Comparison of ENCODE assay signal across 2 cellular contexts in the genomic region with DNA sequence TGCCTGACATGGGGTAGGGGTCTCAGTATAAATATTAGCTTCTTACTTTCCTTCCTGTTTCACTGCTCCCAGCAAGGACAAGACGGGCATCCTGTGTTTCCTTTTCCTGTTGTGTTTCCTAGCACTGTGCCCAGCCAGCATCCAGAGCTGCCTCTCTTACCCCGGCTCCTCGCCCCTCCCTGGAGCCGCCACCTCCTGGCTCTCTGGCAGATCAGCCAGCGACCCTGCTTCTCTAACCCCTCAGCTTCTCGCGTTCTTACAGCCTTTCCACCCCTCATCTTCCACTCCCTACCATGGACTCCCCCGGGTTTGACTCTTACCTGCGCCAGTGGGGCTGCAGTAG.
TF ChIP-seq lines count a peak whose summit lies in the region.

No MANE protein-coding gene starts in this region.

TF ChIP-seq in liver, 16 proteins besides CTCF, POLR2A, EP300 and RAD21:
- TF ChIP-seq, protein P1, sequence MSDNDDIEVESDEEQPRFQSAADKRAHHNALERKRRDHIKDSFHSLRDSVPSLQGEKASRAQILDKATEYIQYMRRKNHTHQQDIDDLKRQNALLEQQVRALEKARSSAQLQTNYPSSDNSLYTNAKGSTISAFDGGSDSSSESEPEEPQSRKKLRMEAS (IDR thresholded peaks at IDR 0.05): no peak
- TF ChIP-seq, protein P2, sequence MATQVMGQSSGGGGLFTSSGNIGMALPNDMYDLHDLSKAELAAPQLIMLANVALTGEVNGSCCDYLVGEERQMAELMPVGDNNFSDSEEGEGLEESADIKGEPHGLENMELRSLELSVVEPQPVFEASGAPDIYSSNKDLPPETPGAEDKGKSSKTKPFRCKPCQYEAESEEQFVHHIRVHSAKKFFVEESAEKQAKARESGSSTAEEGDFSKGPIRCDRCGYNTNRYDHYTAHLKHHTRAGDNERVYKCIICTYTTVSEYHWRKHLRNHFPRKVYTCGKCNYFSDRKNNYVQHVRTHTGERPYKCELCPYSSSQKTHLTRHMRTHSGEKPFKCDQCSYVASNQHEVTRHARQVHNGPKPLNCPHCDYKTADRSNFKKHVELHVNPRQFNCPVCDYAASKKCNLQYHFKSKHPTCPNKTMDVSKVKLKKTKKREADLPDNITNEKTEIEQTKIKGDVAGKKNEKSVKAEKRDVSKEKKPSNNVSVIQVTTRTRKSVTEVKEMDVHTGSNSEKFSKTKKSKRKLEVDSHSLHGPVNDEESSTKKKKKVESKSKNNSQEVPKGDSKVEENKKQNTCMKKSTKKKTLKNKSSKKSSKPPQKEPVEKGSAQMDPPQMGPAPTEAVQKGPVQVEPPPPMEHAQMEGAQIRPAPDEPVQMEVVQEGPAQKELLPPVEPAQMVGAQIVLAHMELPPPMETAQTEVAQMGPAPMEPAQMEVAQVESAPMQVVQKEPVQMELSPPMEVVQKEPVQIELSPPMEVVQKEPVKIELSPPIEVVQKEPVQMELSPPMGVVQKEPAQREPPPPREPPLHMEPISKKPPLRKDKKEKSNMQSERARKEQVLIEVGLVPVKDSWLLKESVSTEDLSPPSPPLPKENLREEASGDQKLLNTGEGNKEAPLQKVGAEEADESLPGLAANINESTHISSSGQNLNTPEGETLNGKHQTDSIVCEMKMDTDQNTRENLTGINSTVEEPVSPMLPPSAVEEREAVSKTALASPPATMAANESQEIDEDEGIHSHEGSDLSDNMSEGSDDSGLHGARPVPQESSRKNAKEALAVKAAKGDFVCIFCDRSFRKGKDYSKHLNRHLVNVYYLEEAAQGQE (IDR thresholded peaks at IDR 0.05): no peak
- TF ChIP-seq HNF4A (conservative IDR thresholded peaks at IDR 0.05): no peak
TF ChIP-seq in liver: peak in this region for 0.

TF ChIP-seq in HepG2, 621 proteins besides CTCF, POLR2A, EP300 and RAD21:
- TF ChIP-seq HNF4G (IDR thresholded peaks at IDR 0.05; ENCODE audit: borderline replicate concordance, low read depth, low read length) (no peak), HNF4G (CRISPR knock-in tag; IDR thresholded peaks at IDR 0.05; ENCODE audit: borderline replicate concordance, low read depth) (no peak), CBX1 (IDR thresholded peaks at IDR 0.05; ENCODE audit: low read depth) (no peak), ZZZ3 (CRISPR knock-in tag; IDR thresholded peaks at IDR 0.05; ENCODE audit: borderline replicate concordance) (no peak)
- TF ChIP-seq, protein P3, sequence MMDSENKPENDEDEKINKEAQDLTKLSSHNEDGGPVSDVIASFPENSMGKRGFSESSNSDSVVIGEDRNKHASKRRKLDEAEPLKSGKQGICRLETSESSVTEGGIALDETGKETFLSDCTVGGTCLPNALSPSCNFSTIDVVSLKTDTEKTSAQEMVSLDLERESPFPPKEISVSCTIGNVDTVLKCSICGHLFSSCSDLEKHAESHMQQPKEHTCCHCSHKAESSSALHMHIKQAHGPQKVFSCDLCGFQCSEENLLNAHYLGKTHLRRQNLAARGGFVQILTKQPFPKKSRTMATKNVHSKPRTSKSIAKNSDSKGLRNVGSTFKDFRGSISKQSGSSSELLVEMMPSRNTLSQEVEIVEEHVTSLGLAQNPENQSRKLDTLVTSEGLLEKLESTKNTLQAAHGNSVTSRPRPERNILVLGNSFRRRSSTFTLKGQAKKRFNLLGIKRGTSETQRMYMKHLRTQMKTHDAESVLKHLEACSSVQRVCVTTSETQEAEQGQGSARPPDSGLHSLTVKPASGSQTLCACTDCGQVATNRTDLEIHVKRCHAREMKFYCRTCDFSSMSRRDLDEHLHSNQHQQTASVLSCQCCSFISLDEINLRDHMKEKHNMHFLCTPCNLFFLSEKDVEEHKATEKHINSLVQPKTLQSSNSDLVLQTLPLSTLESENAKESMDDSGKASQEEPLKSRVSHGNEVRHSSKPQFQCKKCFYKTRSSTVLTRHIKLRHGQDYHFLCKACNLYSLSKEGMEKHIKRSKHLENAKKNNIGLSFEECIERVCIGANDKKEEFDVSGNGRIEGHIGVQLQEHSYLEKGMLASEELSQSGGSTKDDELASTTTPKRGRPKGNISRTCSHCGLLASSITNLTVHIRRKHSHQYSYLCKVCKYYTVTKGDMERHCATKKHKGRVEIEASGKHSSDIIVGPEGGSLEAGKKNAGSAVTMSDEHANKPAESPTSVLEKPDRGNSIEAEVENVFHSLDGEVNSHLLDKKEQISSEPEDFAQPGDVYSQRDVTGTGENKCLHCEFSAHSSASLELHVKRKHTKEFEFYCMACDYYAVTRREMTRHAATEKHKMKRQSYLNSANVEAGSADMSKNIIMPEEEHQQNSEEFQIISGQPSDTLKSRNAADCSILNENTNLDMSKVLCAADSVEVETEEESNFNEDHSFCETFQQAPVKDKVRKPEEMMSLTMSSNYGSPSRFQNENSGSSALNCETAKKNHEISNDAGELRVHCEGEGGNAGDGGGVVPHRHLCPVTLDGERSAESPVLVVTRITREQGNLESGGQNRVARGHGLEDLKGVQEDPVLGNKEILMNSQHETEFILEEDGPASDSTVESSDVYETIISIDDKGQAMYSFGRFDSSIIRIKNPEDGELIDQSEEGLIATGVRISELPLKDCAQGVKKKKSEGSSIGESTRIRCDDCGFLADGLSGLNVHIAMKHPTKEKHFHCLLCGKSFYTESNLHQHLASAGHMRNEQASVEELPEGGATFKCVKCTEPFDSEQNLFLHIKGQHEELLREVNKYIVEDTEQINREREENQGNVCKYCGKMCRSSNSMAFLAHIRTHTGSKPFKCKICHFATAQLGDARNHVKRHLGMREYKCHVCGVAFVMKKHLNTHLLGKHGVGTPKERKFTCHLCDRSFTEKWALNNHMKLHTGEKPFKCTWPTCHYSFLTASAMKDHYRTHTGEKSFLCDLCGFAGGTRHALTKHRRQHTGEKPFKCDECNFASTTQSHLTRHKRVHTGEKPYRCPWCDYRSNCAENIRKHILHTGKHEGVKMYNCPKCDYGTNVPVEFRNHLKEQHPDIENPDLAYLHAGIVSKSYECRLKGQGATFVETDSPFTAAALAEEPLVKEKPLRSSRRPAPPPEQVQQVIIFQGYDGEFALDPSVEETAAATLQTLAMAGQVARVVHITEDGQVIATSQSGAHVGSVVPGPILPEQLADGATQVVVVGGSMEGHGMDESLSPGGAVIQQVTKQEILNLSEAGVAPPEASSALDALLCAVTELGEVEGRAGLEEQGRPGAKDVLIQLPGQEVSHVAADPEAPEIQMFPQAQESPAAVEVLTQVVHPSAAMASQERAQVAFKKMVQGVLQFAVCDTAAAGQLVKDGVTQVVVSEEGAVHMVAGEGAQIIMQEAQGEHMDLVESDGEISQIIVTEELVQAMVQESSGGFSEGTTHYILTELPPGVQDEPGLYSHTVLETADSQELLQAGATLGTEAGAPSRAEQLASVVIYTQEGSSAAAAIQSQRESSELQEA (CRISPR knock-in tag; IDR thresholded peaks at IDR 0.05; ENCODE audit: not compliant biosample characterization): no peak
